1 cellular context compared by ENCODE assay signal in the genomic region with DNA sequence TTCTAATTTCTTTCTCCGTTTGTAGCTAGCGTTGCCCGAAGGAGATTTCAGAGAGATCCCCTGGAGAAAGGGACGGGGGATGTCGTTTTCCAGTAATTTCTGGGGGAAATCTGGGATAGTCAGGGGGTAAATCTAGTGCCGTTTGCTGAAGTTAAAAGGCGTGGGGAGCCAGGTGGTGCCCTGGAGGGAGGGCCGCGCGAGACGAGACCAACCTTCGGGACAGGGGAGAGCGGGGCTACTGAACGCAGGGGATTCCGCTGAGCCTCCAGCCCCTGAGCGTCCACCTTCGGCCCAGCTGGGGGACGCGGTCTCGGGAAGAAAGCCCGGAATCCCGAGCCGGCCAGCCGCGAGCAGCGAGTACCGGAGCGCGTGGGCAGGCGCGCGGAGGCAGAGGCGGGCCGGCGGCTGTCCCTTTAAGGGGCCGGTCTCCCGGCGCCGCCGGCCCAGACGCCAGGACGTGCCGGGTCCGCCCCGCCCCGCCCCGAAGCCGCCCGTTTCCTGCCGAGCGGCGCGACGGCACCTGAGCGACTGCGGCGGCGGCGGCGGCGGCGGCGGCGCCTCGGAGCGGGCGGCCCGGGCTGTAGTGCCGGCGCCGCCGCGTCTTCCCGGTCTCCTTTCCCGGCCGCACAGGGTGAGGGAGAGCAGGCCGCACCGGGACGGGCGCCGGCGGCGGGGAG.
A peak's percentile ranks its signal among the peaks of the same experiment; 100 is the strongest.
TF ChIP-seq lines count a peak whose summit lies in the region.

A gene with protein sequence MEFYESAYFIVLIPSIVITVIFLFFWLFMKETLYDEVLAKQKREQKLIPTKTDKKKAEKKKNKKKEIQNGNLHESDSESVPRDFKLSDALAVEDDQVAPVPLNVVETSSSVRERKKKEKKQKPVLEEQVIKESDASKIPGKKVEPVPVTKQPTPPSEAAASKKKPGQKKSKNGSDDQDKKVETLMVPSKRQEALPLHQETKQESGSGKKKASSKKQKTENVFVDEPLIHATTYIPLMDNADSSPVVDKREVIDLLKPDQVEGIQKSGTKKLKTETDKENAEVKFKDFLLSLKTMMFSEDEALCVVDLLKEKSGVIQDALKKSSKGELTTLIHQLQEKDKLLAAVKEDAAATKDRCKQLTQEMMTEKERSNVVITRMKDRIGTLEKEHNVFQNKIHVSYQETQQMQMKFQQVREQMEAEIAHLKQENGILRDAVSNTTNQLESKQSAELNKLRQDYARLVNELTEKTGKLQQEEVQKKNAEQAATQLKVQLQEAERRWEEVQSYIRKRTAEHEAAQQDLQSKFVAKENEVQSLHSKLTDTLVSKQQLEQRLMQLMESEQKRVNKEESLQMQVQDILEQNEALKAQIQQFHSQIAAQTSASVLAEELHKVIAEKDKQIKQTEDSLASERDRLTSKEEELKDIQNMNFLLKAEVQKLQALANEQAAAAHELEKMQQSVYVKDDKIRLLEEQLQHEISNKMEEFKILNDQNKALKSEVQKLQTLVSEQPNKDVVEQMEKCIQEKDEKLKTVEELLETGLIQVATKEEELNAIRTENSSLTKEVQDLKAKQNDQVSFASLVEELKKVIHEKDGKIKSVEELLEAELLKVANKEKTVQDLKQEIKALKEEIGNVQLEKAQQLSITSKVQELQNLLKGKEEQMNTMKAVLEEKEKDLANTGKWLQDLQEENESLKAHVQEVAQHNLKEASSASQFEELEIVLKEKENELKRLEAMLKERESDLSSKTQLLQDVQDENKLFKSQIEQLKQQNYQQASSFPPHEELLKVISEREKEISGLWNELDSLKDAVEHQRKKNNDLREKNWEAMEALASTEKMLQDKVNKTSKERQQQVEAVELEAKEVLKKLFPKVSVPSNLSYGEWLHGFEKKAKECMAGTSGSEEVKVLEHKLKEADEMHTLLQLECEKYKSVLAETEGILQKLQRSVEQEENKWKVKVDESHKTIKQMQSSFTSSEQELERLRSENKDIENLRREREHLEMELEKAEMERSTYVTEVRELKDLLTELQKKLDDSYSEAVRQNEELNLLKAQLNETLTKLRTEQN (N-terminal part only) (plus strand): TSS at position 484 of the 677 bp plus-strand sequence. CDS start 31,842 bp downstream, outside the sequence.

TF ChIP-seq in HepG2, 621 proteins besides CTCF, POLR2A, EP300 and RAD21 (continued from another document and continues in another):
- TF ChIP-seq, protein P1, sequence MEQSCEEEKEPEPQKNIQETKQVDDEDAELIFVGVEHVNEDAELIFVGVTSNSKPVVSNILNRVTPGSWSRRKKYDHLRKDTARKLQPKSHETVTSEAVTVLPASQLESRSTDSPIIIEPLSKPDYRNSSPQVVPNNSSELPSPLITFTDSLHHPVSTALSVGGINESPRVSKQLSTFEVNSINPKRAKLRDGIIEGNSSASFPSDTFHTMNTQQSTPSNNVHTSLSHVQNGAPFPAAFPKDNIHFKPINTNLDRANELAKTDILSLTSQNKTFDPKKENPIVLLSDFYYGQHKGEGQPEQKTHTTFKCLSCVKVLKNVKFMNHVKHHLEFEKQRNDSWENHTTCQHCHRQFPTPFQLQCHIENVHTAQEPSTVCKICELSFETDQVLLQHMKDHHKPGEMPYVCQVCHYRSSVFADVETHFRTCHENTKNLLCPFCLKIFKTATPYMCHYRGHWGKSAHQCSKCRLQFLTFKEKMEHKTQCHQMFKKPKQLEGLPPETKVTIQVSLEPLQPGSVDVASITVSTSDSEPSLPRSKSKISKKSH (CRISPR knock-in tag; IDR thresholded peaks at IDR 0.05; ENCODE audit: borderline replicate concordance): no peak
- TF ChIP-seq TAF15 (IDR thresholded peaks at IDR 0.05; ENCODE audit: low read depth, low read length, poor library complexity, severe bottlenecking): no peak
- TF ChIP-seq FOXK1 (CRISPR knock-in tag; IDR thresholded peaks at IDR 0.05; ENCODE audit: borderline replicate concordance, low read depth): no peak
- TF ChIP-seq TEAD3 (CRISPR knock-in tag; optimal IDR thresholded peaks at IDR 0.05; ENCODE audit: borderline replicate concordance): no peak
- TF ChIP-seq KLF15 (CRISPR knock-in tag; IDR thresholded peaks at IDR 0.05; ENCODE audit: borderline replicate concordance): no peak
- TF ChIP-seq, protein P2, sequence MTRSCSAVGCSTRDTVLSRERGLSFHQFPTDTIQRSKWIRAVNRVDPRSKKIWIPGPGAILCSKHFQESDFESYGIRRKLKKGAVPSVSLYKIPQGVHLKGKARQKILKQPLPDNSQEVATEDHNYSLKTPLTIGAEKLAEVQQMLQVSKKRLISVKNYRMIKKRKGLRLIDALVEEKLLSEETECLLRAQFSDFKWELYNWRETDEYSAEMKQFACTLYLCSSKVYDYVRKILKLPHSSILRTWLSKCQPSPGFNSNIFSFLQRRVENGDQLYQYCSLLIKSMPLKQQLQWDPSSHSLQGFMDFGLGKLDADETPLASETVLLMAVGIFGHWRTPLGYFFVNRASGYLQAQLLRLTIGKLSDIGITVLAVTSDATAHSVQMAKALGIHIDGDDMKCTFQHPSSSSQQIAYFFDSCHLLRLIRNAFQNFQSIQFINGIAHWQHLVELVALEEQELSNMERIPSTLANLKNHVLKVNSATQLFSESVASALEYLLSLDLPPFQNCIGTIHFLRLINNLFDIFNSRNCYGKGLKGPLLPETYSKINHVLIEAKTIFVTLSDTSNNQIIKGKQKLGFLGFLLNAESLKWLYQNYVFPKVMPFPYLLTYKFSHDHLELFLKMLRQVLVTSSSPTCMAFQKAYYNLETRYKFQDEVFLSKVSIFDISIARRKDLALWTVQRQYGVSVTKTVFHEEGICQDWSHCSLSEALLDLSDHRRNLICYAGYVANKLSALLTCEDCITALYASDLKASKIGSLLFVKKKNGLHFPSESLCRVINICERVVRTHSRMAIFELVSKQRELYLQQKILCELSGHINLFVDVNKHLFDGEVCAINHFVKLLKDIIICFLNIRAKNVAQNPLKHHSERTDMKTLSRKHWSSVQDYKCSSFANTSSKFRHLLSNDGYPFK (CRISPR knock-in tag; IDR thresholded peaks at IDR 0.05; ENCODE audit: borderline replicate concordance): no peak
- TF ChIP-seq ZNF704 (CRISPR knock-in tag; IDR thresholded peaks at IDR 0.05; ENCODE audit: borderline replicate concordance): 0 out of 2 replicates have a peak, but pooled peaks have one; percentile 58
- TF ChIP-seq ZNF629 (CRISPR knock-in tag; conservative IDR thresholded peaks at IDR 0.05): no peak
- TF ChIP-seq GABPA (IDR thresholded peaks at IDR 0.05; ENCODE audit: low read depth, low read length): no peak
- no peak for TF ChIP-seq GABPA (CRISPR knock-in tag; IDR thresholded peaks at IDR 0.05; ENCODE audit: low read depth)
- TF ChIP-seq ONECUT2 (CRISPR knock-in tag; IDR thresholded peaks at IDR 0.05): no peak
- TF ChIP-seq ZNF547 (CRISPR knock-in tag; IDR thresholded peaks at IDR 0.05): peak; percentile 90
- TF ChIP-seq UBTF (CRISPR knock-in tag; IDR thresholded peaks at IDR 0.05): peak; percentile 71
- peak; percentile 75 for TF ChIP-seq POLR2G (IDR thresholded peaks at IDR 0.05; ENCODE audit: low read depth, low read length)
- TF ChIP-seq ZFP36L1 (CRISPR knock-in tag; IDR thresholded peaks at IDR 0.05): no peak
- TF ChIP-seq, protein P3, sequence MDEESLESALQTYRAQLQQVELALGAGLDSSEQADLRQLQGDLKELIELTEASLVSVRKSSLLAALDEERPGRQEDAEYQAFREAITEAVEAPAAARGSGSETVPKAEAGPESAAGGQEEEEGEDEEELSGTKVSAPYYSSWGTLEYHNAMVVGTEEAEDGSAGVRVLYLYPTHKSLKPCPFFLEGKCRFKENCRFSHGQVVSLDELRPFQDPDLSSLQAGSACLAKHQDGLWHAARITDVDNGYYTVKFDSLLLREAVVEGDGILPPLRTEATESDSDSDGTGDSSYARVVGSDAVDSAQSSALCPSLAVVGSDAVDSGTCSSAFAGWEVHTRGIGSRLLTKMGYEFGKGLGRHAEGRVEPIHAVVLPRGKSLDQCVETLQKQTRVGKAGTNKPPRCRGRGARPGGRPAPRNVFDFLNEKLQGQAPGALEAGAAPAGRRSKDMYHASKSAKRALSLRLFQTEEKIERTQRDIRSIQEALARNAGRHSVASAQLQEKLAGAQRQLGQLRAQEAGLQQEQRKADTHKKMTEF (CRISPR knock-in tag; IDR thresholded peaks at IDR 0.05): no peak
- TF ChIP-seq KDM6A (CRISPR knock-in tag; IDR thresholded peaks at IDR 0.05; ENCODE audit: low read depth): no peak
- TF ChIP-seq ZBTB39 (CRISPR knock-in tag; IDR thresholded peaks at IDR 0.05): peak; percentile 60; the same call in 1 of the 2 replicates
- peak; percentile 29; the same call in 1 of the 2 replicates for TF ChIP-seq NCOA2 (CRISPR knock-in tag; IDR thresholded peaks at IDR 0.05)
- TF ChIP-seq, protein P4, sequence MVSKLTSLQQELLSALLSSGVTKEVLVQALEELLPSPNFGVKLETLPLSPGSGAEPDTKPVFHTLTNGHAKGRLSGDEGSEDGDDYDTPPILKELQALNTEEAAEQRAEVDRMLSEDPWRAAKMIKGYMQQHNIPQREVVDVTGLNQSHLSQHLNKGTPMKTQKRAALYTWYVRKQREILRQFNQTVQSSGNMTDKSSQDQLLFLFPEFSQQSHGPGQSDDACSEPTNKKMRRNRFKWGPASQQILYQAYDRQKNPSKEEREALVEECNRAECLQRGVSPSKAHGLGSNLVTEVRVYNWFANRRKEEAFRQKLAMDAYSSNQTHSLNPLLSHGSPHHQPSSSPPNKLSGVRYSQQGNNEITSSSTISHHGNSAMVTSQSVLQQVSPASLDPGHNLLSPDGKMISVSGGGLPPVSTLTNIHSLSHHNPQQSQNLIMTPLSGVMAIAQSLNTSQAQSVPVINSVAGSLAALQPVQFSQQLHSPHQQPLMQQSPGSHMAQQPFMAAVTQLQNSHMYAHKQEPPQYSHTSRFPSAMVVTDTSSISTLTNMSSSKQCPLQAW (CRISPR knock-in tag; IDR thresholded peaks at IDR 0.05): no peak
- no peak for TF ChIP-seq ZNF713 (CRISPR knock-in tag; IDR thresholded peaks at IDR 0.05)
- no peak for TF ChIP-seq MZF1 (CRISPR knock-in tag; IDR thresholded peaks at IDR 0.05; ENCODE audit: borderline replicate concordance)
- TF ChIP-seq DPF2 (CRISPR knock-in tag; IDR thresholded peaks at IDR 0.05; ENCODE audit: borderline replicate concordance, low read depth): no peak
- 0 out of 2 replicates have a peak, but pooled peaks have one; percentile 22 for TF ChIP-seq MAZ (IDR thresholded peaks at IDR 0.05; ENCODE audit: borderline replicate concordance, low read depth, low read length)
- peak; percentile 29; the same call in 1 of the 2 replicates for TF ChIP-seq MAZ (CRISPR knock-in tag; IDR thresholded peaks at IDR 0.05; ENCODE audit: low read depth)
- TF ChIP-seq SALL1 (CRISPR knock-in tag; IDR thresholded peaks at IDR 0.05): peak; percentile 50; the same call in 1 of the 2 replicates
- TF ChIP-seq ZNF281 (CRISPR knock-in tag; IDR thresholded peaks at IDR 0.05; ENCODE audit: borderline replicate concordance): no peak
- 0 out of 2 replicates have a peak, but pooled peaks have one; percentile 64 for TF ChIP-seq KLF12 (CRISPR knock-in tag; IDR thresholded peaks at IDR 0.05; ENCODE audit: borderline replicate concordance)
- TF ChIP-seq SRY (CRISPR knock-in tag; IDR thresholded peaks at IDR 0.05): no peak
- TF ChIP-seq SPEN (CRISPR knock-in tag; IDR thresholded peaks at IDR 0.05; ENCODE audit: low read depth): no peak
- TF ChIP-seq LCORL (IDR thresholded peaks at IDR 0.05): no peak
- TF ChIP-seq LCORL (CRISPR knock-in tag; IDR thresholded peaks at IDR 0.05): peak; percentile 66; the same call in 1 of the 2 replicates
